In genomic region chr16:55737318-55737717, GRCh38 we compare ENCODE assay signal across 28 cellular contexts.
DNase-seq lines count a peak whose midpoint lies in the region; ATAC-seq, FAIRE-seq and TF ChIP-seq lines count a peak whose summit lies in the region.
"Had no signal": no experiment of that assay in that cellular context is flagged by ENCODE, and none has a peak within 500 bp of the region (broad histone marks: within the 10 kb centered on the region; RNA-seq: fewer than 3 reads in every experiment).

No MANE protein-coding gene starts in this region.

- no peak for TF ChIP-seq RAD21 in HepG2 (CRISPR knock-in tag; IDR thresholded peaks at IDR 0.05)

- no peaks in the 10 kb centered on the region for H3K27me3 Mint-ChIP-seq in osteocyte (ENCODE audit: unreplicated experiment)
- H3K27me3 Mint-ChIP-seq: CD4-positive, CD25-positive, alpha-beta regulatory T cell had no signal

- no peak overlapping the region for H3K9ac ChIP-seq in HepG2 (ENCODE audit: insufficient read depth, low read depth, low read length)
- H3K9ac ChIP-seq: BLaER1 had no signal

- CTCF ChIA-PET in HepG2 (lab: Yijun Ruan, JAX; ENCODE audit: low intra/inter-chr PET ratio, low total read pairs), result no interaction called here

- H3K4me3 Mint-ChIP-seq in osteocyte (ENCODE audit: unreplicated experiment), result no peak overlapping the region
- H3K4me3 Mint-ChIP-seq: CD4-positive, alpha-beta memory T cell; CD4-positive, CD25-positive, alpha-beta regulatory T cell had no signal

- H2AFZ ChIP-seq in HepG2 (ENCODE audit: low read length), result no peak overlapping the region

- in situ Hi-C loops in HepG2 (cut with HindIII; ENCODE audit: extremely low pct_ligation_motif_present, low pct_unique_long_range_greater_than_20kb), result no loop called here

- no peaks in the 10 kb centered on the region for H3K36me3 Mint-ChIP-seq in osteocyte (ENCODE audit: unreplicated experiment)
- H3K36me3 Mint-ChIP-seq: CD14-positive monocyte; CD4-positive, alpha-beta memory T cell; CD4-positive, CD25-positive, alpha-beta regulatory T cell; CD8-positive, alpha-beta memory T cell had no signal

- no TSS peak for BruUV-seq in HepG2 (replicated peaks; lab: Mats Ljungman, UMichigan)

- WGBS in right lobe of liver (ENCODE audit: insufficient coverage, low coverage, low lambda C conversion rate, missing lambda C conversion rate), result 55% methylated on average over 3 of the region's 3 CpGs
- WGBS in HepG2 (ENCODE audit: low lambda C conversion rate), result 1% methylated on average over 3 of the region's 3 CpGs

- no peaks in the 10 kb centered on the region for H3K4me1 Mint-ChIP-seq in osteocyte (ENCODE audit: unreplicated experiment)
- H3K4me1 Mint-ChIP-seq: CD4-positive, alpha-beta memory T cell; CD4-positive, CD25-positive, alpha-beta regulatory T cell; CD8-positive, alpha-beta memory T cell had no signal

- no peak for FAIRE-seq in HepG2 (lab: Jason Lieb, UNC)
- FAIRE-seq: A204.1, GM12878, GM12892, GM18507 had no signal

- intact Hi-C loops in Right ventricle myocardium superior (cut with DNase I), result no loop called here
- intact Hi-C loops in left ventricle myocardium inferior (cut with micrococcal nuclease), result no loop called here
- intact Hi-C loops in right lobe of liver (cut with DNase I), result no loop called here
- intact Hi-C loops in HepG2 (cut with micrococcal nuclease; ENCODE audit: unreplicated experiment), result no loop called here

- H3K9me3 ChIP-seq in left ventricle myocardium inferior (replicated peaks), result no peaks in the 10 kb centered on the region
- no peaks in the 10 kb centered on the region for H3K9me3 ChIP-seq in right lobe of liver
- no peaks in the 10 kb centered on the region for H3K9me3 ChIP-seq in HepG2 (ENCODE audit: low read length)
- H3K9me3 ChIP-seq: BE2C, BLaER1 had no signal

- TF ChIP-seq CTCF in left ventricle myocardium inferior (IDR thresholded peaks at IDR 0.05; ENCODE audit: borderline replicate concordance) (no peak), right lobe of liver (IDR thresholded peaks at IDR 0.05) (no peak), HepG2 (CRISPR knock-in tag; IDR thresholded peaks at IDR 0.05) (no peak), coronary artery (IDR thresholded peaks at IDR 0.05) (no peak), osteocyte (IDR thresholded peaks at IDR 0.05) (no peak)

- DNase-seq in Right ventricle myocardium superior (no peak), left ventricle myocardium inferior (no peak), right lobe of liver (no peak), HepG2 (ENCODE audit: low spot score) (no peak), coronary artery (ENCODE audit: low spot score) (peak; percentile 12), osteocyte (ENCODE audit: extremely low spot score, unreplicated experiment) (peak; percentile 46), T1000 (lab: John Stamatoyannopoulos, UW) (no peak)
- no peak for DNase-seq in stimulated activated naive CD4-positive, alpha-beta T cell (lab: John Stamatoyannopoulos, UW)
- DNase-seq: 8988T; ACHN; BE2C; C1 segment of cervical spinal cord; CD4-positive, alpha-beta memory T cell; CD4-positive, CD25-positive, alpha-beta regulatory T cell; CD8-positive, alpha-beta memory T cell; COR-L47; DMS 273 treated with DMSO at 0.1 percent for 48 hours; DMS153; DMS53; DND-41; EL; GDM1 had no signal

- ATAC-seq in Right ventricle myocardium superior (ENCODE audit: poor library complexity), result peak; percentile 12
- peak; percentile 32 to 71 (median 52) for ATAC-seq in right lobe of liver
- no peak for ATAC-seq in HepG2
- ATAC-seq: GM12878 had no signal

- H3K27ac ChIP-seq in left ventricle myocardium inferior (replicated peaks) (no peak overlapping the region), right lobe of liver (no peak overlapping the region), HepG2 (ENCODE audit: extremely low read length, insufficient read depth, low read length) (no peak overlapping the region), coronary artery (no peak overlapping the region)
- H3K27ac ChIP-seq: BLaER1 had no signal

- no peak overlapping the region for H3K4me3 ChIP-seq in left ventricle myocardium inferior
- H3K4me3 ChIP-seq in right lobe of liver, result no peak overlapping the region
- no peak overlapping the region for H3K4me3 ChIP-seq in HepG2 (replicated peaks in 1 of 3; ENCODE audit: insufficient read depth in 1 of 3, low read depth in 2 of 3, low read length in 3 of 3)
- H3K4me3 ChIP-seq in coronary artery, result no peak overlapping the region
- H3K4me3 ChIP-seq: BLaER1, GM12878 had no signal

- no peak for TF ChIP-seq EP300 in HepG2 (IDR thresholded peaks at IDR 0.05; ENCODE audit: low read depth in 2 of 2, low read length in 2 of 2)
- no peak for TF ChIP-seq EP300 in HepG2 (CRISPR knock-in tag; IDR thresholded peaks at IDR 0.05; ENCODE audit: borderline replicate concordance)

- POLR2A ChIA-PET in HepG2 (lab: Yijun Ruan, JAX), result no interaction called here

- no peaks in the 10 kb centered on the region for H3K36me3 ChIP-seq in left ventricle myocardium inferior
- no peaks in the 10 kb centered on the region for H3K36me3 ChIP-seq in right lobe of liver
- no peaks in the 10 kb centered on the region for H3K36me3 ChIP-seq in HepG2 (replicated peaks in 1 of 2; ENCODE audit: control insufficient read depth in 1 of 2, insufficient read depth in 2 of 2, low read length in 2 of 2)
- H3K36me3 ChIP-seq: BE2C, BLaER1 had no signal

- H3K4me2 ChIP-seq in HepG2 (ENCODE audit: low read depth, low read length), result no peak overlapping the region
- H3K4me2 ChIP-seq: BLaER1 had no signal

- no peak overlapping the region for H3K27ac Mint-ChIP-seq in osteocyte (ENCODE audit: unreplicated experiment)
- H3K27ac Mint-ChIP-seq: CD14-positive monocyte; CD4-positive, CD25-positive, alpha-beta regulatory T cell; CD8-positive, alpha-beta memory T cell had no signal

- no peaks in the 10 kb centered on the region for H3K4me1 ChIP-seq in left ventricle myocardium inferior
- H3K4me1 ChIP-seq in right lobe of liver, result peaks cover 0 to 4% (median 2%) of the 10 kb centered on the region in 4 donors
- H3K4me1 ChIP-seq in HepG2 (ENCODE audit: insufficient read depth, low read length), result no peaks in the 10 kb centered on the region
- H3K4me1 ChIP-seq: BE2C, BLaER1 had no signal

- H3K9me3 Mint-ChIP-seq in osteocyte (ENCODE audit: unreplicated experiment), result no peaks in the 10 kb centered on the region
- H3K9me3 Mint-ChIP-seq: CD4-positive, alpha-beta memory T cell had no signal

- TF ChIP-seq POLR2A in right lobe of liver (IDR thresholded peaks at IDR 0.05), result no peak
- no peak for TF ChIP-seq POLR2A in HepG2 (IDR thresholded peaks at IDR 0.05; ENCODE audit: insufficient read depth in 1 of 2, low read depth in 2 of 2, low read length in 2 of 2)

- H3K27me3 ChIP-seq in left ventricle myocardium inferior (ENCODE audit: low read depth) (peaks cover 96% of the 10 kb centered on the region), right lobe of liver (no peaks in the 10 kb centered on the region), HepG2 (ENCODE audit: control insufficient read depth in 1 of 2, insufficient read depth in 2 of 2, low read length in 2 of 2) (peaks cover 0 to 43% of the 10 kb centered on the region in 2 experiments; a peak in 3 of 5 replicates)
- H3K27me3 ChIP-seq: BLaER1 had no signal

- H3K79me2 ChIP-seq in HepG2 (ENCODE audit: insufficient read depth, low read length), result no peaks in the 10 kb centered on the region

- H4K20me1 ChIP-seq in HepG2 (ENCODE audit: insufficient read depth, low read length), result no peaks in the 10 kb centered on the region
- H4K20me1 ChIP-seq: BLaER1 had no signal

TF ChIP-seq in HepG2, 621 proteins besides CTCF, POLR2A, EP300 and RAD21 (continues in another document):
- TF ChIP-seq ZBTB10 (CRISPR knock-in tag; IDR thresholded peaks at IDR 0.05; ENCODE audit: borderline replicate concordance) (no peak), ZNF430 (CRISPR knock-in tag; IDR thresholded peaks at IDR 0.05) (no peak), CREM (IDR thresholded peaks at IDR 0.05) (no peak), CREM (CRISPR knock-in tag; IDR thresholded peaks at IDR 0.05) (no peak)

Comparison
In these comparisons a context has a peak if more than half of its experiments do, and no peak if none do; other contexts are left out.
1. DNase-seq: peak in coronary artery (single experiment) and osteocyte (single experiment); none in Right ventricle myocardium superior (single experiment), left ventricle myocardium inferior (single experiment), right lobe of liver (0 of 3), HepG2 (single experiment), T1000 (single experiment) and stimulated activated naive CD4-positive, alpha-beta T cell (0 of 6).